Comparison of ENCODE assay signal across 1 cellular context in genomic region chr3:151086484-151087456, GRCh38.
A peak's percentile ranks its signal among the peaks of the same experiment; 100 is the strongest.
TF ChIP-seq lines count a peak whose summit lies in the region.

No MANE protein-coding gene starts in this region.

TF ChIP-seq in H1, 55 proteins besides CTCF, POLR2A, EP300 and RAD21 (continued from another document):
- TF ChIP-seq ASH2L (IDR thresholded peaks at IDR 0.05; ENCODE audit: low read length) (peak; percentile 92), MAX (IDR thresholded peaks at IDR 0.05) (no peak), YY1 (IDR thresholded peaks at IDR 0.05; ENCODE audit: low read depth, low read length) (peak; percentile 87), TEAD4 (IDR thresholded peaks at IDR 0.05; ENCODE audit: low read depth, low read length) (0 out of 2 replicates have a peak, but pooled peaks have one; percentile 5), HDAC2 (IDR thresholded peaks at IDR 0.05; ENCODE audit: borderline replicate concordance in 1 of 2, low read depth in 2 of 2, low read length in 2 of 2) (0 out of 4 replicates have a peak, but pooled peaks of 1 of the 2 experiments have one; percentile 13), TAF7 (optimal IDR thresholded peaks at IDR 0.05; ENCODE audit: borderline replicate concordance, low read depth, low read length) (peak; percentile 61), SUZ12 (IDR thresholded peaks at IDR 0.05; ENCODE audit: low read length) (peak; percentile 58; the same call in 1 of the 2 replicates), TBP (IDR thresholded peaks at IDR 0.05; ENCODE audit: low read depth, low read length) (peak; percentile 72), EGR1 (IDR thresholded peaks at IDR 0.05; ENCODE audit: borderline replicate concordance, low read depth, low read length) (no peak), SP4 (IDR thresholded peaks at IDR 0.05; ENCODE audit: low read length) (no peak), SP2 (IDR thresholded peaks at IDR 0.05; ENCODE audit: low read length) (no peak), SAP30 (IDR thresholded peaks at IDR 0.05; ENCODE audit: insufficient read depth, insufficient replicate concordance, low read length) (peak; percentile 27), BACH1 (IDR thresholded peaks at IDR 0.05; ENCODE audit: low read length) (no peak), KDM4A (IDR thresholded peaks at IDR 0.05; ENCODE audit: low read depth, low read length, severe bottlenecking) (peak; percentile 94), RNF2 (IDR thresholded peaks at IDR 0.05; ENCODE audit: borderline replicate concordance, low read depth, low read length, missing control alignments, poor library complexity, severe bottlenecking) (no peak), EZH2 (IDR thresholded peaks at IDR 0.05; ENCODE audit: low read depth, low read length, severe bottlenecking) (peak; percentile 30), SIRT6 (IDR thresholded peaks at IDR 0.05; ENCODE audit: low read length) (no peak), RBBP5 (IDR thresholded peaks at IDR 0.05; ENCODE audit: borderline replicate concordance, low read depth, low read length) (peak; percentile 87), NRF1 (IDR thresholded peaks at IDR 0.05; ENCODE audit: low read depth, low read length) (no peak)
